In the genomic region with DNA sequence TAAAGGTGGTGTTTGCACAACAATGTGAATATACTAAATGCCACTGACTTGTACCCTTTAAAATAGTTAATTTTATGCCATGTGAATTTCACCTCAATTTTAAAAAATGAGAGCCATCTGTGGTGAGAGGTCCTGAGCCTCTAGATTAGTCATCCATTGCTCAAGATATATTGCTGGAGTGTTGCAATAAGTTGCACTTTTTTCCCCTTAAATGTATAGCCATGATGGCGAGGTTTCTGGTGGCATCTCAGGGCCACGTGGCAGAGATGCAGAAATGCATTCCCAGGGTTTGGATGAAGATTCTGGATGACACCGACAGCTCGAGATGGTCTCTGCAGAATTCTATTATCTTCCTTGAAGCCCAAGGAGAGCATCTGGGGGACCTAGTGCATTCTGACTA, we compare ENCODE assay signal across 18 cellular contexts. TPM values are rescaled to one million over a fixed set of nuclear protein-coding genes. Genes with fewer than 3 reads are reported as not detected.
A peak's percentile ranks its signal among the peaks of the same experiment; 100 is the strongest.
DNase-seq lines count a peak whose midpoint lies in the region; ATAC-seq, FAIRE-seq and TF ChIP-seq lines count a peak whose summit lies in the region.
"Had no signal": no experiment of that assay in that cellular context is flagged by ENCODE, and none has a peak within 500 bp of the region (broad histone marks: within the 10 kb centered on the region; RNA-seq: fewer than 3 reads in every experiment).

No MANE protein-coding gene starts in this region.

- H3K4me3 ChIP-seq in mammary epithelial cell (replicated peaks in 1 of 3; ENCODE audit: insufficient read depth in 1 of 3, low read depth in 2 of 3, low read length in 3 of 3): no peak overlapping the region
- no peak overlapping the region for H3K4me3 ChIP-seq in K562
- no peak overlapping the region for H3K4me3 ChIP-seq in mucosa of descending colon

- no peak overlapping the region for H3K27ac ChIP-seq in mammary epithelial cell (ENCODE audit: insufficient read depth, low read depth, low read length)
- no peak overlapping the region for H3K27ac ChIP-seq in K562 (ENCODE audit: extremely low read depth, low read depth, low read length)
- no peak overlapping the region for H3K27ac ChIP-seq in foreskin keratinocyte

- no peaks in the 10 kb centered on the region for H3K36me3 Mint-ChIP-seq in MCF 10A (ENCODE audit: insufficient read depth, unreplicated experiment)

- intact Hi-C loops in MCF 10A (cut with micrococcal nuclease) (no loop called here), mammary epithelial cell (cut with micrococcal nuclease) (no loop called here), K562 (cut with micrococcal nuclease) (no loop called here), mucosa of descending colon (cut with DNase I, micrococcal nuclease) (no loop called here)

- H4K20me1 ChIP-seq in mammary epithelial cell (ENCODE audit: insufficient read depth, low read length) (no peaks in the 10 kb centered on the region), K562 (replicated peaks; ENCODE audit: control insufficient read depth, insufficient read depth, low read length) (peaks cover 3% of the 10 kb centered on the region; the same call in 1 of the 2 replicates)

- H3K36me3 ChIP-seq in mammary epithelial cell (ENCODE audit: insufficient read depth, low read length) (no peaks in the 10 kb centered on the region), K562 (ENCODE audit: control insufficient read depth, insufficient read depth, low read length) (no peaks in the 10 kb centered on the region), mucosa of descending colon (ENCODE audit: low read depth) (no peaks in the 10 kb centered on the region)

- peaks cover 16% of the 10 kb centered on the region for H3K27me3 Mint-ChIP-seq in MCF 10A (ENCODE audit: insufficient read depth, unreplicated experiment)

- dilution Hi-C loops in mammary epithelial cell (cut with HindIII; ENCODE audit: low sequenced_read_pairs): no loop called here

- H3K4me1 ChIP-seq in mammary epithelial cell (ENCODE audit: insufficient read depth, low read length) (no peaks in the 10 kb centered on the region), K562 (replicated peaks in 1 of 2; ENCODE audit: control insufficient read depth in 2 of 2, insufficient read depth in 2 of 2, low read length in 2 of 2) (no peaks in the 10 kb centered on the region), foreskin keratinocyte (no peaks in the 10 kb centered on the region), mucosa of descending colon (ENCODE audit: low read depth) (no peaks in the 10 kb centered on the region)

- H3K9me3 ChIP-seq in mammary epithelial cell (replicated peaks; ENCODE audit: insufficient read depth, low read length) (no peaks in the 10 kb centered on the region), K562 (replicated peaks; ENCODE audit: control insufficient read depth, insufficient read depth, low read depth, low read length) (no peaks in the 10 kb centered on the region), mucosa of descending colon (no peaks in the 10 kb centered on the region)

- H3K27me3 ChIP-seq in mammary epithelial cell (ENCODE audit: insufficient read depth, low read length): no peaks in the 10 kb centered on the region
- peaks cover 11 to 26% of the 10 kb centered on the region in 2 experiments; a peak in 4 of 5 replicates for H3K27me3 ChIP-seq in K562 (ENCODE audit: control insufficient read depth in 2 of 2, insufficient read depth in 2 of 2, low read length in 2 of 2)
- H3K27me3 ChIP-seq in foreskin keratinocyte: no peaks in the 10 kb centered on the region

- in situ Hi-C loops in mammary epithelial cell (cut with MboI; ENCODE audit: low sequenced_read_pairs in 2 of 2) (no loop called here), K562 (cut with MboI) (no loop called here)

- FAIRE-seq in K562 (lab: Jason Lieb, UNC): no peak

- no peaks in the 10 kb centered on the region for H3K9me1 ChIP-seq in K562 (ENCODE audit: control insufficient read depth, insufficient read depth, low read length)

- BruUV-seq in MCF 10A (replicated peaks; lab: Mats Ljungman, UMichigan): no TSS peak
- BruUV-seq in mammary epithelial cell (replicated peaks; lab: Mats Ljungman, UMichigan): no TSS peak
- no TSS peak for BruUV-seq in K562 (replicated peaks; lab: Mats Ljungman, UMichigan)

- H2AFZ ChIP-seq in mammary epithelial cell (ENCODE audit: low read depth, low read length) (no peak overlapping the region), K562 (ENCODE audit: low read depth, low read length) (no peak overlapping the region)

- no peak overlapping the region for H3K4me3 Mint-ChIP-seq in MCF 10A (ENCODE audit: unreplicated experiment)

- no peak overlapping the region for H3K9ac ChIP-seq in mammary epithelial cell (ENCODE audit: insufficient read depth, low read length)
- H3K9ac ChIP-seq in K562 (ENCODE audit: insufficient read depth in 1 of 2, low read depth in 2 of 2, low read length in 2 of 2): no peak overlapping the region

- H3K27ac Mint-ChIP-seq in MCF 10A (ENCODE audit: low read depth, unreplicated experiment): no peak overlapping the region

- no peak for TF ChIP-seq POLR2A in K562 (conservative IDR thresholded peaks at IDR 0.05)

- no peak for ATAC-seq in K562
- ATAC-seq in HG03378 (IDR thresholded peaks at IDR 0.05; ENCODE audit: unreplicated experiment): no peak
- ATAC-seq in foreskin keratinocyte: no peak
- no peak for ATAC-seq in mucosa of descending colon
- ATAC-seq: Panc1 had no signal

- no peaks in the 10 kb centered on the region for H3K9me3 Mint-ChIP-seq in MCF 10A (ENCODE audit: unreplicated experiment)

- POLR2A ChIA-PET in MCF 10A (lab: Yijun Ruan, JAX) (no interaction called here), K562 (lab: Yijun Ruan, JAX) (interaction anchor here (0.5 to 0.6 kb wide), 2 partner anchors 43 to 97 kb away, joined by 3 read pairs; no protein-coding TSS in a partner anchor)

- no peak overlapping the region for H3K4me2 ChIP-seq in mammary epithelial cell (ENCODE audit: insufficient read depth, low read depth, low read length)
- no peak overlapping the region for H3K4me2 ChIP-seq in K562 (ENCODE audit: insufficient read depth, low read length)

- peaks cover 4% of the 10 kb centered on the region for H3K4me1 Mint-ChIP-seq in MCF 10A (ENCODE audit: insufficient read depth, unreplicated experiment)

- peak; percentile 64 for DNase-seq in MCF 10A (ENCODE audit: unreplicated experiment)
- no peak for DNase-seq in mammary epithelial cell
- peak; percentile 31 for DNase-seq in NOMO-1 treated with dmso at 0.1 percent for 144 hours (lab: John Stamatoyannopoulos, UW; ENCODE audit: unreplicated experiment)
- no peak for DNase-seq in K562 (ENCODE audit: extremely low read depth in 1 of 4, low spot score in 3 of 4)
- DNase-seq in central memory CD4-positive, alpha-beta T cell: no peak
- DNase-seq in foreskin keratinocyte: no peak
- DNase-seq in mucosa of descending colon: no peak
- DNase-seq: C1 segment of cervical spinal cord, COR-L47, GOT3, Karpas-422, NCI-H1436 treated with DMSO at 0.1 percent for 48 hours, NCI-H2081 treated with DMSO at 0.1 percent for 48 hours, NCI-H2227 treated with DMSO at 0.1 percent for 48 hours, NCI-H524 treated with DMSO at 0.1 percent for 48 hours, SHP77 had no signal

- no peak for TF ChIP-seq RAD21 in K562 (CRISPR knock-in tag; conservative IDR thresholded peaks at IDR 0.05 in 1 of 2, IDR thresholded peaks at IDR 0.05 in 1 of 2)

- TF ChIP-seq EP300 in K562 (IDR thresholded peaks at IDR 0.05; ENCODE audit: low read length): no peak

- 29% methylated on average over 4 of the region's 4 CpGs for WGBS in mammary epithelial cell (ENCODE audit: low coverage, missing lambda C conversion rate)
- 0% methylated on average over 4 of the region's 4 CpGs for WGBS in K562 (ENCODE audit: insufficient coverage, low coverage, missing lambda C conversion rate)

- no peaks in the 10 kb centered on the region for H3K79me2 ChIP-seq in mammary epithelial cell (ENCODE audit: insufficient read depth, low read length)
- no peaks in the 10 kb centered on the region for H3K79me2 ChIP-seq in K562 (ENCODE audit: control insufficient read depth, insufficient read depth, low read length)

- CTCF ChIA-PET in MCF 10A (lab: Yijun Ruan, JAX) (no interaction called here), mammary epithelial cell (lab: Charles Lee; ENCODE audit: low non-redundant PET) (no interaction called here), K562 (lab: Yijun Ruan, JAX; ENCODE audit: low intra/inter-chr PET ratio) (no interaction called here)

- TF ChIP-seq CTCF in MCF 10A (IDR thresholded peaks at IDR 0.05; ENCODE audit: unreplicated experiment) (no peak), mammary epithelial cell (conservative IDR thresholded peaks at IDR 0.05 in 1 of 2, IDR thresholded peaks at IDR 0.05 in 1 of 2; ENCODE audit: extremely low read depth in 1 of 2, insufficient read depth in 1 of 2, low read depth in 1 of 2, low read length in 2 of 2) (no peak), K562 (IDR thresholded peaks at IDR 0.05 in 2 of 3, conservative IDR thresholded peaks at IDR 0.05 in 1 of 3; ENCODE audit: insufficient read depth in 2 of 3, low read depth in 1 of 3, low read length in 3 of 3) (no peak), foreskin keratinocyte (conservative IDR thresholded peaks at IDR 0.05) (no peak), mucosa of descending colon (IDR thresholded peaks at IDR 0.05) (no peak)

RNA-seq across cellular contexts. Expression of a gene that starts 32.8 kb away (rescaled TPM):
- total RNA-seq in MCF 10A (2022): 0.26 and 0.69 TPM in 2 replicates
- under 1 TPM; under 0.01 to 0.71 TPM for total RNA-seq in mammary epithelial cell
- polyA plus RNA-seq in mammary epithelial cell: 0.42 TPM
- polyA minus RNA-seq in mammary epithelial cell: 2.0 TPM
- total RNA-seq in K562 (2011; cell fraction: chromatin; rRNA removed; ENCODE audit: low replicate concordance): not detected in 2 replicates
- total RNA-seq in K562 (2011; cell fraction: nucleolus; rRNA removed): not detected in 2 replicates
- not detected in 2 replicates for total RNA-seq in K562 (2011; cell fraction: nucleoplasm; rRNA removed)
- total RNA-seq in K562 (2014; rRNA removed): not detected in 2 replicates
- total RNA-seq in K562 (2014; rRNA removed; fragmentation: Illumina TruSeq; extraction: Trizol): 0.04 TPM in 1 of 2 replicates, not detected in the other
- total RNA-seq in K562 (2015; rRNA removed; fragmentation: Illumina TruSeq; extraction: Trizol): 0.07 TPM in 1 of 2 replicates, not detected in the other
- total RNA-seq in K562 (2021): 0.18 TPM in 1 of 2 replicates, not detected in the other
- 0.01 TPM in 1 of 2 replicates, not detected in the other for polyA plus RNA-seq in K562 (2011; rRNA removed)
- not detected in 2 replicates for polyA plus RNA-seq in K562 (2011; cell fraction: cytosol; rRNA removed)
- 0.04 and 0.11 TPM in 2 replicates for polyA plus RNA-seq in K562 (2011; cell fraction: nucleus; rRNA removed)
- 0.01 and 0.14 TPM in 2 replicates for polyA plus RNA-seq in K562 (2012)
- 0.13 TPM in 1 of 2 replicates, not detected in the other for polyA plus RNA-seq in K562 (2014; fragmentation: Illumina TruSeq; extraction: Trizol)
- polyA plus RNA-seq in K562 (2014; fragmentation: Nextera tagmentation; extraction: Ambion mirVana): not detected
- not detected in 2 replicates for polyA plus RNA-seq in K562 (2014; rRNA removed)
- polyA minus RNA-seq in K562 (2011; rRNA and poly(A)+ RNA removed): not detected in 2 replicates
- not detected in 2 replicates for polyA minus RNA-seq in K562 (2011; cell fraction: cytosol; rRNA and poly(A)+ RNA removed)
- polyA minus RNA-seq in K562 (2011; cell fraction: nucleus; rRNA and poly(A)+ RNA removed): not detected in 2 replicates
- total RNA-seq in foreskin keratinocyte: 0.14 and 1.2 TPM in 2 replicates
- polyA plus RNA-seq in foreskin keratinocyte: 0.07 and 0.25 TPM in 2 replicates
- 1 to 10 TPM in 1 of 3 donors, under 1 TPM in 2; 0.20 to 4.1 (median 0.41) TPM for total RNA-seq in mucosa of descending colon

Comparison
In these comparisons a context has a peak if more than half of its experiments do, and no peak if none do; other contexts are left out.
1. DNase-seq: peak in MCF 10A (single experiment) and NOMO-1 treated with dmso at 0.1 percent for 144 hours (single experiment); none in mammary epithelial cell (single experiment), K562 (0 of 4), central memory CD4-positive, alpha-beta T cell (single experiment), foreskin keratinocyte (0 of 2) and mucosa of descending colon (0 of 3).